Comparison of ENCODE assay signal across 9 cellular contexts in genomic region chr15:44550256-44550655, GRCh38. TPM values are rescaled to one million over a fixed set of nuclear protein-coding genes. Genes with fewer than 3 reads are reported as not detected.
DNase-seq lines count a peak whose midpoint lies in the region; ATAC-seq and TF ChIP-seq lines count a peak whose summit lies in the region.
"Had no signal": no experiment of that assay in that cellular context is flagged by ENCODE, and none has a peak within 500 bp of the region (broad histone marks: within the 10 kb centered on the region; RNA-seq: fewer than 3 reads in every experiment).

No MANE protein-coding gene starts in this region.

- H3K27ac ChIP-seq in RWPE2 (ENCODE audit: poor library complexity, severe bottlenecking): no peak overlapping the region
- H3K27ac ChIP-seq: SJSA1 had no signal

- H3K9me3 ChIP-seq in RWPE2 (ENCODE audit: severe bottlenecking): no peaks in the 10 kb centered on the region
- H3K9me3 ChIP-seq: SJSA1 had no signal

- peak overlapping the region; percentile 38 for H3K27ac Mint-ChIP-seq in activated CD4-positive, alpha-beta memory T cell treated with anti-CD3 and anti-CD28 coated beads for 36 hours
- no peak overlapping the region for H3K27ac Mint-ChIP-seq in activated CD4-positive, alpha-beta memory T cell treated with anti-CD3 and anti-CD28 coated beads, Interleukin-2, amount 10 ng/mL, durations not matched to agents 7 days and 5 days

- TF ChIP-seq CTCF in RWPE2 (IDR thresholded peaks at IDR 0.05; ENCODE audit: poor library complexity, severe bottlenecking): peak; percentile 82

- no peak overlapping the region for H3K4me3 ChIP-seq in RWPE2 (ENCODE audit: severe bottlenecking)
- H3K4me3 ChIP-seq: SJSA1 had no signal

- no peaks in the 10 kb centered on the region for H3K9me3 Mint-ChIP-seq in activated CD4-positive, alpha-beta memory T cell treated with anti-CD3 and anti-CD28 coated beads for 36 hours
- no peaks in the 10 kb centered on the region for H3K9me3 Mint-ChIP-seq in activated CD4-positive, alpha-beta memory T cell treated with anti-CD3 and anti-CD28 coated beads, Interleukin-2, amount 10 ng/mL, durations not matched to agents 7 days and 5 days

- H3K36me3 Mint-ChIP-seq in activated CD4-positive, alpha-beta memory T cell treated with anti-CD3 and anti-CD28 coated beads for 36 hours: peaks cover 28% of the 10 kb centered on the region
- H3K36me3 Mint-ChIP-seq in activated CD4-positive, alpha-beta memory T cell treated with anti-CD3 and anti-CD28 coated beads, Interleukin-2, amount 10 ng/mL, durations not matched to agents 7 days and 5 days (ENCODE audit: low read depth): peaks cover 44% of the 10 kb centered on the region

- ATAC-seq in RWPE2 (ENCODE audit: low read depth) (peak; percentile 72), HG03135 (IDR thresholded peaks at IDR 0.05; ENCODE audit: unreplicated experiment) (no peak)

- CTCF ChIA-PET in activated CD4-positive, alpha-beta memory T cell treated with anti-CD3 and anti-CD28 coated beads for 36 hours (lab: Charles Lee): interaction anchor here (1.4 kb wide), 1 partner anchor 12 kb away, joined by 3 read pairs; no protein-coding TSS in a partner anchor
- CTCF ChIA-PET in activated CD4-positive, alpha-beta memory T cell treated with anti-CD3 and anti-CD28 coated beads, Interleukin-2, amount 10 ng/mL, durations not matched to agents 7 days and 5 days (lab: Charles Lee): interaction anchor here (0.6 to 1.6 kb wide), 7 partner anchors 8 to 239 kb away, joined by 3 to 7 read pairs (median 3); no protein-coding TSS in a partner anchor

- DNase-seq in activated CD4-positive, alpha-beta memory T cell treated with anti-CD3 and anti-CD28 coated beads for 36 hours: no peak
- DNase-seq in activated CD4-positive, alpha-beta memory T cell treated with anti-CD3 and anti-CD28 coated beads, Interleukin-2, amount 10 ng/mL, durations not matched to agents 7 days and 5 days: no peak
- no peak for DNase-seq in RWPE2 (ENCODE audit: low spot score)
- DNase-seq in fibroblast of peridontal ligament (ENCODE audit: extremely low read depth): peak; percentile 57
- DNase-seq in superior temporal gyrus (ENCODE audit: extremely low spot score): peak; percentile 21
- DNase-seq in NCI-H2081 treated with DMSO at 0.1 percent for 48 hours (lab: John Stamatoyannopoulos, UW): no peak
- DNase-seq in iPS-NIHi11 (ENCODE audit: low spot score): no peak

- POLR2A ChIA-PET in activated CD4-positive, alpha-beta memory T cell treated with anti-CD3 and anti-CD28 coated beads for 36 hours (lab: Charles Lee): interaction anchor here (1.1 kb wide), 1 partner anchor 12 kb away, joined by 3 read pairs; no protein-coding TSS in a partner anchor
- POLR2A ChIA-PET in activated CD4-positive, alpha-beta memory T cell treated with anti-CD3 and anti-CD28 coated beads, Interleukin-2, amount 10 ng/mL, durations not matched to agents 7 days and 5 days (lab: Charles Lee): interaction anchor here (0.6 to 2.4 kb wide), 2 partner anchors 10 to 13 kb away, joined by 3 to 11 read pairs; partner anchors contain the start of gene EIF3J

- no peaks in the 10 kb centered on the region for H3K27me3 ChIP-seq in RWPE2 (ENCODE audit: insufficient read depth, poor library complexity, severe bottlenecking)
- H3K27me3 ChIP-seq: SJSA1 had no signal

- no peak overlapping the region for H3K4me3 Mint-ChIP-seq in activated CD4-positive, alpha-beta memory T cell treated with anti-CD3 and anti-CD28 coated beads for 36 hours
- no peak overlapping the region for H3K4me3 Mint-ChIP-seq in activated CD4-positive, alpha-beta memory T cell treated with anti-CD3 and anti-CD28 coated beads, Interleukin-2, amount 10 ng/mL, durations not matched to agents 7 days and 5 days

- peaks cover 34% of the 10 kb centered on the region for H3K4me1 Mint-ChIP-seq in activated CD4-positive, alpha-beta memory T cell treated with anti-CD3 and anti-CD28 coated beads for 36 hours (ENCODE audit: low read depth)
- peaks cover 37% of the 10 kb centered on the region for H3K4me1 Mint-ChIP-seq in activated CD4-positive, alpha-beta memory T cell treated with anti-CD3 and anti-CD28 coated beads, Interleukin-2, amount 10 ng/mL, durations not matched to agents 7 days and 5 days

- H3K36me3 ChIP-seq in RWPE2 (ENCODE audit: low read depth): peaks cover 74% of the 10 kb centered on the region

- H3K4me1 ChIP-seq in RWPE2 (ENCODE audit: insufficient read depth, poor library complexity, severe bottlenecking): peaks cover 13% of the 10 kb centered on the region

- no peaks in the 10 kb centered on the region for H3K27me3 Mint-ChIP-seq in activated CD4-positive, alpha-beta memory T cell treated with anti-CD3 and anti-CD28 coated beads for 36 hours
- no peaks in the 10 kb centered on the region for H3K27me3 Mint-ChIP-seq in activated CD4-positive, alpha-beta memory T cell treated with anti-CD3 and anti-CD28 coated beads, Interleukin-2, amount 10 ng/mL, durations not matched to agents 7 days and 5 days

- intact Hi-C loops in activated CD4-positive, alpha-beta memory T cell treated with anti-CD3 and anti-CD28 coated beads for 36 hours (cut with micrococcal nuclease): no loop called here

RNA-seq across cellular contexts. Expression of gene EIF3J, which starts 13.3 kb away (rescaled TPM):
- 10 to 100 TPM; 92.6 to 95.2 TPM for total RNA-seq in activated CD4-positive, alpha-beta memory T cell treated with anti-CD3 and anti-CD28 coated beads for 36 hours
- 10 to 100 TPM; 70.6 to 87.8 TPM for total RNA-seq in activated CD4-positive, alpha-beta memory T cell treated with anti-CD3 and anti-CD28 coated beads, Interleukin-2, amount 10 ng/mL, durations not matched to agents 7 days and 5 days

Comparison
In these comparisons a context has a peak if more than half of its experiments do, and no peak if none do; other contexts are left out.
1. DNase-seq: peak in fibroblast of peridontal ligament (single experiment) and superior temporal gyrus (single experiment); none in activated CD4-positive, alpha-beta memory T cell treated with anti-CD3 and anti-CD28 coated beads for 36 hours (single experiment), activated CD4-positive, alpha-beta memory T cell treated with anti-CD3 and anti-CD28 coated beads, Interleukin-2, amount 10 ng/mL, durations not matched to agents 7 days and 5 days (single experiment), RWPE2 (single experiment), NCI-H2081 treated with DMSO at 0.1 percent for 48 hours (single experiment) and iPS-NIHi11 (single experiment).